Comparison of ENCODE assay signal across 26 cellular contexts in the genomic region with DNA sequence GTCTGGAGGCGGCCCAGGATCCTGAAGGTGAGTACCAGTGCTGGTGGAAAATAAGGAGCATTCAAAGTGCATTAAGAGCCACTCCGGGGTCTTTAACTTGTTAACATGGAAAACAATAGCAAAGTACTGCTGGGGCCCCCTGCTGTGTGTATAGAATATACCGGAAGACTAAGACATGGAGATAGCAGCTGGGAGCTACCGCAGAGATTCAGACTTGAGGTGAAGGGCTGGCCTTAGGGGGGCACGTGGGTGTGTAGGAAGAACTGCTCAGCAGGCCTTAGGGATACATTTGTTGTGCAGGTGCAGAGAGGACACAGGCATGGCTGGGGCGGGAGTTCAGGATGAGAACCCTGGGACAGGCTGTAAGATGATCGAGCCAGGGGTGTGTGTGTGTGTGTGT. TPM values are rescaled to one million over a fixed set of nuclear protein-coding genes. Genes with fewer than 3 reads are reported as not detected.
DNase-seq lines count a peak whose midpoint lies in the region; ATAC-seq and TF ChIP-seq lines count a peak whose summit lies in the region.
"Had no signal": no experiment of that assay in that cellular context is flagged by ENCODE, and none has a peak within 500 bp of the region (broad histone marks: within the 10 kb centered on the region; RNA-seq: fewer than 3 reads in every experiment).

No MANE protein-coding gene starts in this region.

- H3K18ac ChIP-seq in H9 (ENCODE audit: insufficient read length, low read depth, low read length) (no peak overlapping the region), neuronal stem cell (ENCODE audit: low read length) (no peak overlapping the region)

- H3K36me3 Mint-ChIP-seq in Caco-2 (ENCODE audit: insufficient read depth, unreplicated experiment): no peaks in the 10 kb centered on the region
- no peaks in the 10 kb centered on the region for H3K36me3 Mint-ChIP-seq in H9 (ENCODE audit: insufficient read depth in 1 of 3, low read depth in 3 of 3)
- no peaks in the 10 kb centered on the region for H3K36me3 Mint-ChIP-seq in activated T-helper 1 cell treated with anti-CD3 and anti-CD28 coated beads, Interleukin-12 subunit alpha, Interleukin-12 subunit beta, Interleukin-2, Interleukin-4 antibody, amounts not matched to agents 30 ng/mL and 10 ng/mL and 1 ng/mL, durations not matched to agents 14 hours and 24 hours and 36 hours (ENCODE audit: low read depth)
- no peaks in the 10 kb centered on the region for H3K36me3 Mint-ChIP-seq in mesothelial cell of epicardium
- H3K36me3 Mint-ChIP-seq: activated naive CD8-positive, alpha-beta T cell; stimulated activated effector memory CD8-positive, alpha-beta T cell treated with anti-CD3 and anti-CD28 coated beads, Interleukin-12 subunit alpha, Interleukin-12 subunit beta, amount 100 ng/mL, for 72 hours had no signal

- H4K20me1 ChIP-seq in H9 (ENCODE audit: control insufficient read depth, insufficient read depth, insufficient read length): no peaks in the 10 kb centered on the region

- H3K4me1 Mint-ChIP-seq in Caco-2 (ENCODE audit: low read depth, unreplicated experiment): peaks cover 8% of the 10 kb centered on the region
- peaks cover 20 to 23% of the 10 kb centered on the region in 2 experiments for H3K4me1 Mint-ChIP-seq in H9
- H3K4me1 Mint-ChIP-seq in activated T-helper 1 cell treated with anti-CD3 and anti-CD28 coated beads, Interleukin-12 subunit alpha, Interleukin-12 subunit beta, Interleukin-2, Interleukin-4 antibody, amounts not matched to agents 30 ng/mL and 10 ng/mL and 1 ng/mL, durations not matched to agents 14 hours and 24 hours and 36 hours (ENCODE audit: low read depth): no peaks in the 10 kb centered on the region
- H3K4me1 Mint-ChIP-seq in mesothelial cell of epicardium: peaks cover 12% of the 10 kb centered on the region
- H3K4me1 Mint-ChIP-seq: activated B cell treated with CpG ODN at 0.5 μM for 24 hours; stimulated activated effector memory CD8-positive, alpha-beta T cell treated with anti-CD3 and anti-CD28 coated beads, Interleukin-12 subunit alpha, Interleukin-12 subunit beta, amount 100 ng/mL, for 72 hours had no signal

- DNase-seq in Caco-2: no peak
- peak; percentile 73 for DNase-seq in H9
- DNase-seq in activated T-helper 1 cell treated with anti-CD3 and anti-CD28 coated beads, Interleukin-12 subunit alpha, Interleukin-12 subunit beta, Interleukin-2, Interleukin-4 antibody, amounts not matched to agents 30 ng/mL and 10 ng/mL and 1 ng/mL, durations not matched to agents 14 hours and 24 hours and 36 hours (ENCODE audit: low spot score): no peak
- no peak for DNase-seq in mesothelial cell of epicardium (ENCODE audit: low spot score in 2 of 2, unreplicated experiment in 2 of 2)
- DNase-seq in EL: no peak
- no peak for DNase-seq in effector CD4-positive, alpha-beta T cell
- no peak for DNase-seq in neuronal stem cell (ENCODE audit: low spot score)
- DNase-seq: activated B cell treated with CpG ODN at 0.5 μM for 24 hours; activated CD4-positive, alpha-beta T cell treated with anti-CD3 and anti-CD28 coated beads, Interleukin-2, amount 50 U/mL, for 48 hours; central memory CD4-positive, alpha-beta T cell; glutamatergic neuron; Karpas-422; NCI-H1694; NCI-H69; stimulated activated CD4-positive, alpha-beta T cell treated with anti-CD3 and anti-CD28 coated beads, Interleukin-2, amount 100 ng/mL, for 48 hours; T-helper 9 cell had no signal

- no peak overlapping the region for H3K27ac Mint-ChIP-seq in Caco-2 (ENCODE audit: unreplicated experiment)
- no peak overlapping the region for H3K27ac Mint-ChIP-seq in H9
- H3K27ac Mint-ChIP-seq in activated T-helper 1 cell treated with anti-CD3 and anti-CD28 coated beads, Interleukin-12 subunit alpha, Interleukin-12 subunit beta, Interleukin-2, Interleukin-4 antibody, amounts not matched to agents 30 ng/mL and 10 ng/mL and 1 ng/mL, durations not matched to agents 14 hours and 24 hours and 36 hours: no peak overlapping the region
- H3K27ac Mint-ChIP-seq in mesothelial cell of epicardium: no peak overlapping the region
- H3K27ac Mint-ChIP-seq: activated B cell treated with CpG ODN at 0.5 μM for 24 hours; activated naive CD8-positive, alpha-beta T cell; stimulated activated effector memory CD8-positive, alpha-beta T cell treated with anti-CD3 and anti-CD28 coated beads, Interleukin-12 subunit alpha, Interleukin-12 subunit beta, amount 100 ng/mL, for 72 hours had no signal

- H4K91ac ChIP-seq in H9 (ENCODE audit: insufficient read length, low read depth, low read length): no peak overlapping the region
- H4K91ac ChIP-seq in neuronal stem cell (ENCODE audit: low read depth, low read length, poor library complexity): no peak overlapping the region

- H3K23me2 ChIP-seq in H9 (ENCODE audit: insufficient read length, low read depth, low read length, poor library complexity, severe bottlenecking): peaks cover 4% of the 10 kb centered on the region

- H3K9me3 Mint-ChIP-seq in Caco-2 (ENCODE audit: unreplicated experiment) (no peaks in the 10 kb centered on the region), H9 (peaks cover 2 to 20% of the 10 kb centered on the region in 2 experiments; a peak in 2 of 5 replicates), mesothelial cell of epicardium (no peaks in the 10 kb centered on the region)
- no peaks in the 10 kb centered on the region for H3K9me3 Mint-ChIP-seq in activated T-helper 1 cell treated with anti-CD3 and anti-CD28 coated beads, Interleukin-12 subunit alpha, Interleukin-12 subunit beta, Interleukin-2, Interleukin-4 antibody, amounts not matched to agents 30 ng/mL and 10 ng/mL and 1 ng/mL, durations not matched to agents 14 hours and 24 hours and 36 hours
- H3K9me3 Mint-ChIP-seq: activated B cell treated with CpG ODN at 0.5 μM for 24 hours; stimulated activated effector memory CD8-positive, alpha-beta T cell treated with anti-CD3 and anti-CD28 coated beads, Interleukin-12 subunit alpha, Interleukin-12 subunit beta, amount 100 ng/mL, for 72 hours had no signal

- H3K14ac ChIP-seq in H9 (ENCODE audit: insufficient read depth, low read length) (no peak overlapping the region), neuronal stem cell (ENCODE audit: low read length) (no peak overlapping the region)

- no CpG with 5 or more reads among the region's 7 CpGs for WGBS in H9 (ENCODE audit: extremely low coverage, insufficient read length, low lambda C conversion rate)
- WGBS in neuronal stem cell (ENCODE audit: extremely low coverage in 2 of 2, insufficient read length in 2 of 2, insufficient replicate concordance in 1 of 2), 2 donors: no CpG with 5 or more reads among the region's 7 CpGs

- H3K4me1 ChIP-seq in Caco-2: no peaks in the 10 kb centered on the region
- H3K4me1 ChIP-seq in H9 (ENCODE audit: insufficient read depth, low read length): no peaks in the 10 kb centered on the region
- H3K4me1 ChIP-seq in neuronal stem cell (ENCODE audit: control insufficient read depth in 2 of 2, insufficient read depth in 1 of 2, low read depth in 1 of 2, low read length in 2 of 2): peaks cover 7 to 8% of the 10 kb centered on the region in 2 donors

- POLR2A ChIA-PET in Caco-2 (lab: Charles Lee): no interaction called here

- TF ChIP-seq CTCF in Caco-2 (IDR thresholded peaks at IDR 0.05; ENCODE audit: insufficient read depth in 1 of 2, low read depth in 1 of 2, low read length in 1 of 2, severe bottlenecking in 1 of 2, unreplicated experiment in 1 of 2) (no peak), H9 (conservative IDR thresholded peaks at IDR 0.05) (no peak), mesothelial cell of epicardium (IDR thresholded peaks at IDR 0.05; ENCODE audit: unreplicated experiment) (no peak)

- no peak for ATAC-seq in HG02610 (IDR thresholded peaks at IDR 0.05; ENCODE audit: unreplicated experiment)
- ATAC-seq: stimulated activated effector memory CD8-positive, alpha-beta T cell treated with anti-CD3 and anti-CD28 coated beads, Interleukin-12 subunit alpha, Interleukin-12 subunit beta, amount 100 ng/mL, for 72 hours had no signal

- H3K9ac ChIP-seq in H9 (ENCODE audit: extremely low read depth, insufficient read length, low read length) (no peak overlapping the region), neuronal stem cell (ENCODE audit: low read depth, low read length, poor library complexity) (no peak overlapping the region)

- H2BK5ac ChIP-seq in H9 (ENCODE audit: insufficient read length, low read length) (no peak overlapping the region), neuronal stem cell (ENCODE audit: low read length) (no peak overlapping the region)

- H3K23ac ChIP-seq in H9 (ENCODE audit: insufficient read length, low read depth, low read length) (no peak overlapping the region), neuronal stem cell (ENCODE audit: low read depth, low read length, poor library complexity) (no peak overlapping the region)

- H3K79me1 ChIP-seq in H9 (ENCODE audit: insufficient read depth, low read depth, low read length, poor library complexity, severe bottlenecking): no peaks in the 10 kb centered on the region
- peaks cover 2% of the 10 kb centered on the region for H3K79me1 ChIP-seq in neuronal stem cell (ENCODE audit: low read depth, low read length)

- intact Hi-C loops in Caco-2 (cut with micrococcal nuclease; ENCODE audit: unreplicated experiment): no loop called here
- intact Hi-C loops in activated T-helper 1 cell treated with anti-CD3 and anti-CD28 coated beads, Interleukin-12 subunit alpha, Interleukin-12 subunit beta, Interleukin-2, Interleukin-4 antibody, amounts not matched to agents 30 ng/mL and 10 ng/mL and 1 ng/mL, durations not matched to agents 14 hours and 24 hours and 36 hours (cut with micrococcal nuclease): no loop called here

- BruUV-seq in Caco-2 (replicated peaks; lab: Mats Ljungman, UMichigan): no TSS peak

- no peaks in the 10 kb centered on the region for H3K27me3 ChIP-seq in Caco-2 (replicated peaks; ENCODE audit: control insufficient read depth, insufficient read depth, low read length)
- peaks cover 65% of the 10 kb centered on the region for H3K27me3 ChIP-seq in H9 (ENCODE audit: insufficient read depth, low read length)
- peaks cover 16 to 59% (median 35%) of the 10 kb centered on the region in 3 experiments for H3K27me3 ChIP-seq in neuronal stem cell (ENCODE audit: control insufficient read depth in 3 of 3, insufficient read depth in 3 of 3, low read depth in 1 of 3, low read length in 3 of 3)
- H3K27me3 ChIP-seq: vagina had no signal

- no peak overlapping the region for H4K5ac ChIP-seq in H9 (ENCODE audit: insufficient read length, low read depth, low read length)

- H3T11ph ChIP-seq in H9 (ENCODE audit: low read length): no peak overlapping the region

- H2BK15ac ChIP-seq in H9 (ENCODE audit: low read depth, low read length) (no peak overlapping the region), neuronal stem cell (ENCODE audit: low read length) (no peak overlapping the region)

- no peak overlapping the region for H2AFZ ChIP-seq in H9 (ENCODE audit: low read length)
- no peak overlapping the region for H2AFZ ChIP-seq in neuronal stem cell (ENCODE audit: low read length)

- H2BK12ac ChIP-seq in H9 (ENCODE audit: insufficient read length, low read depth, low read length) (no peak overlapping the region), neuronal stem cell (ENCODE audit: low read length) (no peak overlapping the region)

- H4K8ac ChIP-seq in H9 (replicated peaks; ENCODE audit: insufficient read length, low read depth, low read length): no peak overlapping the region
- no peak overlapping the region for H4K8ac ChIP-seq in neuronal stem cell (ENCODE audit: low read depth, low read length)

- no peak overlapping the region for H3K56ac ChIP-seq in H9 (ENCODE audit: insufficient read length, low read depth, low read length)

- peak overlapping the region; percentile 52 for H3K4me3 Mint-ChIP-seq in Caco-2 (ENCODE audit: unreplicated experiment)
- peak overlapping the region in 1 of 2 experiments; percentile 73; a peak in 2 of 5 replicates for H3K4me3 Mint-ChIP-seq in H9
- peak overlapping the region; percentile 29 for H3K4me3 Mint-ChIP-seq in activated T-helper 1 cell treated with anti-CD3 and anti-CD28 coated beads, Interleukin-12 subunit alpha, Interleukin-12 subunit beta, Interleukin-2, Interleukin-4 antibody, amounts not matched to agents 30 ng/mL and 10 ng/mL and 1 ng/mL, durations not matched to agents 14 hours and 24 hours and 36 hours
- H3K4me3 Mint-ChIP-seq in mesothelial cell of epicardium: peak overlapping the region; percentile 3
- H3K4me3 Mint-ChIP-seq: activated B cell treated with CpG ODN at 0.5 μM for 24 hours; activated naive CD8-positive, alpha-beta T cell; stimulated activated effector memory CD8-positive, alpha-beta T cell treated with anti-CD3 and anti-CD28 coated beads, Interleukin-12 subunit alpha, Interleukin-12 subunit beta, amount 100 ng/mL, for 72 hours had no signal

- no peak overlapping the region for H2BK20ac ChIP-seq in H9 (ENCODE audit: low read depth, low read length, poor library complexity, severe bottlenecking)

- H2AK5ac ChIP-seq in H9 (ENCODE audit: insufficient read length, low read length) (no peak overlapping the region), neuronal stem cell (ENCODE audit: low read depth, low read length) (no peak overlapping the region)

- H3K27ac ChIP-seq in H9 (ENCODE audit: insufficient read length, low read depth, low read length) (no peak overlapping the region), neuronal stem cell (replicated peaks; ENCODE audit: low read length) (no peak overlapping the region)
- H3K27ac ChIP-seq: C4-2B, suprapubic skin, vagina had no signal

- H3K36me3 ChIP-seq in Caco-2 (ENCODE audit: control insufficient read depth, insufficient read depth, low read length): no peaks in the 10 kb centered on the region
- H3K36me3 ChIP-seq in neuronal stem cell (replicated peaks in 1 of 2; ENCODE audit: control insufficient read depth in 2 of 2, insufficient read depth in 2 of 2, low read length in 2 of 2): no peaks in the 10 kb centered on the region
- H3K36me3 ChIP-seq: suprapubic skin, vagina had no signal

- H3K4ac ChIP-seq in H9 (ENCODE audit: low read depth, low read length): no peak overlapping the region
- no peak overlapping the region for H3K4ac ChIP-seq in neuronal stem cell (ENCODE audit: low read length)

- H3K79me2 ChIP-seq in H9 (ENCODE audit: insufficient read depth, low read length): no peaks in the 10 kb centered on the region

- H3K27me3 Mint-ChIP-seq in Caco-2 (ENCODE audit: insufficient read depth, unreplicated experiment) (no peaks in the 10 kb centered on the region), H9 (ENCODE audit: low read depth) (peaks cover 99% of the 10 kb centered on the region), mesothelial cell of epicardium (ENCODE audit: low read depth) (peaks cover 84% of the 10 kb centered on the region)
- peaks cover 34% of the 10 kb centered on the region for H3K27me3 Mint-ChIP-seq in activated T-helper 1 cell treated with anti-CD3 and anti-CD28 coated beads, Interleukin-12 subunit alpha, Interleukin-12 subunit beta, Interleukin-2, Interleukin-4 antibody, amounts not matched to agents 30 ng/mL and 10 ng/mL and 1 ng/mL, durations not matched to agents 14 hours and 24 hours and 36 hours (ENCODE audit: insufficient read depth)

- H3K4me3 ChIP-seq in Caco-2 (ENCODE audit: low read depth, low read length) (no peak overlapping the region), neuronal stem cell (ENCODE audit: low read length in 2 of 2) (no peak overlapping the region)
- H3K4me3 ChIP-seq: suprapubic skin, vagina had no signal

- H3K9me3 ChIP-seq in Caco-2: no peaks in the 10 kb centered on the region
- H3K9me3 ChIP-seq in H9 (ENCODE audit: control insufficient read depth, low read depth, low read length): no peaks in the 10 kb centered on the region
- H3K9me3 ChIP-seq in neuronal stem cell (replicated peaks in 1 of 2; ENCODE audit: control insufficient read depth in 2 of 2, insufficient read depth in 1 of 2, low read depth in 1 of 2, low read length in 2 of 2): no peaks in the 10 kb centered on the region
- H3K9me3 ChIP-seq: suprapubic skin, vagina had no signal

- no peak overlapping the region for H2BK120ac ChIP-seq in H9 (ENCODE audit: low read depth, low read length, poor library complexity, severe bottlenecking)
- no peak overlapping the region for H2BK120ac ChIP-seq in neuronal stem cell (ENCODE audit: low read depth, low read length)

- no peak overlapping the region for H3K4me2 ChIP-seq in H9 (ENCODE audit: insufficient read depth, insufficient read length, low read length)
- no peak overlapping the region for H3K4me2 ChIP-seq in neuronal stem cell (ENCODE audit: insufficient read depth, low read length, poor library complexity, severe bottlenecking)

- CTCF ChIA-PET in Caco-2 (lab: Charles Lee): interaction anchor here (0.6 kb wide), 1 partner anchor 11 kb away, joined by 4 read pairs; no protein-coding TSS in a partner anchor

RNA-seq across cellular contexts. Expression of gene DMRT1, which starts 1.2 kb away (rescaled TPM):
- 0.19 TPM in 1 of 2 replicates, not detected in the other for total RNA-seq in Caco-2 (2022)
- total RNA-seq in H9 (2021): not detected in 2 replicates
- not detected in 2 replicates for total RNA-seq in activated T-helper 1 cell treated with anti-CD3 and anti-CD28 coated beads, Interleukin-12 subunit alpha, Interleukin-12 subunit beta, Interleukin-2, Interleukin-4 antibody, amounts not matched to agents 30 ng/mL and 10 ng/mL and 1 ng/mL, durations not matched to agents 14 hours and 24 hours and 36 hours
- 0.16 TPM in 1 of 3 replicates, not detected in the others for total RNA-seq in mesothelial cell of epicardium
- 0.03 TPM for polyA plus RNA-seq in neuronal stem cell (2013, experiment 1 of 2)
- polyA plus RNA-seq in neuronal stem cell (2013, experiment 2 of 2): not detected
- total RNA-seq: activated B cell treated with CpG ODN at 0.5 μM for 24 hours, astrocyte, G401, myocyte, osteocyte, suprapubic skin, vagina had no signal
